9 cellular contexts compared by ENCODE assay signal in the genomic region with DNA sequence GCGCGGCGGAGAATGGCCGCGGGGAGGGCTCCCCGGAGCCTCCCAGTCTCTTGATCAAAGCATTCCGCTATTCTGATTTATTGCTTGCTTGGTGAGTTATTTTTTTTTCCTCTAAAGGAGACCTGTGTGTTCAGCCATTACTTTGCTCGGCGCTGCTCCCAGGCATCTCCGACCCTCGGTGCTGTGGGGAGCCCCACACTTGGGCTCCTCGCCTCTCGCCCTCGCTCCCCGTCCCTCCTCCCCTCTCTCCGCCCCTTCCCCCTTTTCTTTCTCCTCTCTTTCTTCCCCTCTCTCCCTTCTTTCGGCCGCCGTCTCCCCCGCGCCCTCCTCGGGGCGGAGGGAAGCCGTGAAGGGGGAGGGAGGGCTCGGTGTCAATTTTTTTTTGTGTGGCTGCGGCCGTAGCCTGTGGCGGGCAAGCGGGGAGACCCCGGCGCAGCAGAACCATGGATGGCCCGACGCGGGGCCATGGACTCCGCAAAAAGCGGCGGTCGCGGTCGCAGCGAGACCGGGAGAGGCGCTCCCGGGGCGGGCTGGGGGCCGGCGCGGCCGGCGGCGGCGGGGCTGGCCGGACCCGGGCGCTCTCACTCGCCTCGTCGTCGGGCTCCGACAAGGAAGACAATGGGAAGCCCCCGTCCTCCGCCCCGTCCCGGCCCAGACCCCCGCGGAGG. TPM values are rescaled to one million over a fixed set of nuclear protein-coding genes. Genes with fewer than 3 reads are reported as not detected.
DNase-seq lines count a peak whose midpoint lies in the region; ATAC-seq lines count a peak whose summit lies in the region.
"Had no signal": no experiment of that assay in that cellular context is flagged by ENCODE, and none has a peak within 500 bp of the region (broad histone marks: within the 10 kb centered on the region; RNA-seq: fewer than 3 reads in every experiment).

No MANE protein-coding gene starts in this region.

- ATAC-seq in HG02571 (IDR thresholded peaks at IDR 0.05; ENCODE audit: unreplicated experiment) (no peak), GM21526 (IDR thresholded peaks at IDR 0.05; ENCODE audit: low FRiP score, unreplicated experiment) (no peak)

- H3K4me3 ChIP-seq in ectodermal cell (ENCODE audit: insufficient read depth, low read depth, low read length) (peak overlapping the region; percentile 67), muscle layer of duodenum (ENCODE audit: low read depth in 1 of 2, low read length in 2 of 2) (peak overlapping the region; percentile 78 to 80)

- H3K27ac ChIP-seq in ectodermal cell (ENCODE audit: insufficient read depth, low read depth, low read length, poor library complexity, severe bottlenecking) (no peak overlapping the region), muscle layer of duodenum (ENCODE audit: low read length) (no peak overlapping the region)
- H3K27ac ChIP-seq: C4-2B had no signal

- H3K27me3 ChIP-seq in ectodermal cell (ENCODE audit: control insufficient read depth, insufficient read depth, low read length, poor library complexity, severe bottlenecking) (peaks cover 81% of the 10 kb centered on the region), muscle layer of duodenum (ENCODE audit: low read depth, low read length) (no peaks in the 10 kb centered on the region)

- no peaks in the 10 kb centered on the region for H3K9me3 ChIP-seq in ectodermal cell (ENCODE audit: control insufficient read depth, low read length)
- no peaks in the 10 kb centered on the region for H3K9me3 ChIP-seq in muscle layer of duodenum (ENCODE audit: control insufficient read depth in 1 of 2, low read length in 2 of 2)

- DNase-seq in NCI-H146 (lab: John Stamatoyannopoulos, UW) (peak; percentile 40), NCI-H146 treated with DMSO at 0.1 percent for 48 hours (lab: John Stamatoyannopoulos, UW; ENCODE audit: unreplicated experiment) (no peak), NCI-H2227 (lab: John Stamatoyannopoulos, UW; ENCODE audit: unreplicated experiment) (peak; percentile 71)
- DNase-seq in stimulated activated CD4-positive, alpha-beta T cell treated with anti-CD3 and anti-CD28 coated beads, Interleukin-4, amount 100 ng/mL, for 1 hour: no peak

- H3K36me3 ChIP-seq in ectodermal cell (ENCODE audit: control insufficient read depth, insufficient read depth, low read length) (no peaks in the 10 kb centered on the region), muscle layer of duodenum (ENCODE audit: control insufficient read depth in 1 of 2, insufficient read depth in 2 of 2, low read length in 2 of 2) (no peaks in the 10 kb centered on the region)

- H3K4me1 ChIP-seq in ectodermal cell (ENCODE audit: control insufficient read depth, insufficient read depth, low read length): peaks cover 8% of the 10 kb centered on the region
- peaks cover 0 to 31% of the 10 kb centered on the region in 2 donors for H3K4me1 ChIP-seq in muscle layer of duodenum (ENCODE audit: control insufficient read depth in 1 of 2, insufficient read depth in 2 of 2, low read length in 2 of 2)

- 0% methylated on average over 66 of the region's 66 CpGs for WGBS in ectodermal cell, 2 experiments

RNA-seq across cellular contexts. Expression of a gene that starts 1.1 kb away (rescaled TPM):
- 96.2 TPM for polyA plus RNA-seq in ectodermal cell (2013, experiment 1 of 4)
- 125 TPM for polyA plus RNA-seq in ectodermal cell (2013, experiment 2 of 4)
- 84.1 TPM for polyA plus RNA-seq in ectodermal cell (2013, experiment 3 of 4)
- polyA plus RNA-seq in ectodermal cell (2013, experiment 4 of 4): 98.0 TPM

Comparison
In these comparisons a context has a peak if more than half of its experiments do, and no peak if none do; other contexts are left out.
1. DNase-seq: peak in NCI-H146 (single experiment) and NCI-H2227 (single experiment); none in NCI-H146 treated with DMSO at 0.1 percent for 48 hours (single experiment) and stimulated activated CD4-positive, alpha-beta T cell treated with anti-CD3 and anti-CD28 coated beads, Interleukin-4, amount 100 ng/mL, for 1 hour (single experiment).